Comparison of ENCODE assay signal across 13 cellular contexts in genomic region chr18:24763765-24764548, GRCh38.
DNase-seq lines count a peak whose midpoint lies in the region; ATAC-seq and TF ChIP-seq lines count a peak whose summit lies in the region.
"Had no signal": no experiment of that assay in that cellular context is flagged by ENCODE, and none has a peak within 500 bp of the region (broad histone marks: within the 10 kb centered on the region; RNA-seq: fewer than 3 reads in every experiment).

No MANE protein-coding gene starts in this region.

- intact Hi-C loops in heart left ventricle (cut with DNase I): no loop called here

- no peak overlapping the region for H2AFZ ChIP-seq in SK-N-SH (ENCODE audit: low read depth)

- peaks cover 3% of the 10 kb centered on the region; the same call in 1 of the 2 replicates for H3K9me2 ChIP-seq in SK-N-SH

- H3K4me1 ChIP-seq in heart left ventricle: peaks cover 0 to 29% (median 14%) of the 10 kb centered on the region in 12 donors
- no peaks in the 10 kb centered on the region for H3K4me1 ChIP-seq in SK-N-SH (ENCODE audit: control insufficient read depth in 1 of 2, insufficient read depth in 2 of 2, low read depth in 1 of 2, low read length in 1 of 2)

- H3K9ac ChIP-seq in SK-N-SH: no peak overlapping the region

- TF ChIP-seq RAD21 in SK-N-SH (IDR thresholded peaks at IDR 0.05; ENCODE audit: low read length): no peak

- TF ChIP-seq CTCF in heart left ventricle (IDR thresholded peaks at IDR 0.05): no peak
- TF ChIP-seq CTCF in SK-N-SH (IDR thresholded peaks at IDR 0.05): no peak

- peak; percentile 32 for DNase-seq in Daoy (ENCODE audit: low read depth)
- peak; percentile 13 for DNase-seq in T1000 (lab: John Stamatoyannopoulos, UW)
- peak in 4 of 5 donors; percentile 71 to 86 (median 76) for DNase-seq in heart left ventricle
- DNase-seq in skeletal muscle cell (ENCODE audit: low read depth): peak; percentile 64
- DNase-seq in SK-N-SH: no peak
- no peak for DNase-seq in cerebellar cortex (ENCODE audit: low spot score)
- DNase-seq: activated naive CD4-positive, alpha-beta T cell treated with anti-CD3 and anti-CD28 coated beads, Interleukin-2, amount 10 ng/mL, durations not matched to agents 7 days and 5 days; central memory CD4-positive, alpha-beta T cell; NCI-H1930; NCI-H774; SHP77 treated with DMSO at 0.1 percent for 48 hours had no signal

- CTCF ChIA-PET in SK-N-SH (lab: Yijun Ruan, JAX): no interaction called here

- H3K27me3 ChIP-seq in heart left ventricle (no peaks in the 10 kb centered on the region), SK-N-SH (ENCODE audit: insufficient read depth) (no peaks in the 10 kb centered on the region)

- TF ChIP-seq POLR2A in heart left ventricle (IDR thresholded peaks at IDR 0.05): no peak

- POLR2A ChIA-PET in SK-N-SH (lab: Yijun Ruan, JAX): no interaction called here

- H3K4me3 ChIP-seq in heart left ventricle (no peak overlapping the region), skeletal muscle cell (ENCODE audit: low read depth, low read length) (no peak overlapping the region), SK-N-SH (ENCODE audit: low read depth in 2 of 2, low read length in 1 of 2) (no peak overlapping the region)

- ATAC-seq in heart left ventricle: peak; percentile 90 to 97 (median 93)
- no peak for ATAC-seq in HG03280 (IDR thresholded peaks at IDR 0.05; ENCODE audit: unreplicated experiment)
- ATAC-seq in GM18861 (IDR thresholded peaks at IDR 0.05; ENCODE audit: unreplicated experiment): no peak

- H3F3A ChIP-seq in SK-N-SH (replicated peaks; ENCODE audit: insufficient read depth): no peaks in the 10 kb centered on the region

- H3K9me3 ChIP-seq in heart left ventricle (peaks cover 0 to 20% (median 4%) of the 10 kb centered on the region in 12 donors), SK-N-SH (peaks cover 6% of the 10 kb centered on the region; the same call in 1 of the 2 replicates)

- no peaks in the 10 kb centered on the region for H4K20me1 ChIP-seq in SK-N-SH (ENCODE audit: insufficient read depth)

- no peak for TF ChIP-seq EP300 in SK-N-SH (IDR thresholded peaks at IDR 0.05; ENCODE audit: borderline replicate concordance in 1 of 2, low read depth in 1 of 2, low read length in 1 of 2)

- no peaks in the 10 kb centered on the region for H3K79me2 ChIP-seq in SK-N-SH (ENCODE audit: insufficient read depth)

- WGBS in heart left ventricle, 4 donors: 40 to 51% (median 45%) methylated on average over 6 of the region's 6 CpGs
- 20% methylated on average over 6 of the region's 6 CpGs for WGBS in SK-N-SH (ENCODE audit: low lambda C conversion rate)

- H3K4me2 ChIP-seq in SK-N-SH: no peak overlapping the region

- H3K27ac ChIP-seq in heart left ventricle (peak overlapping the region in 11 of 12 donors; percentile 3 to 71 (median 50)), SK-N-SH (ENCODE audit: low read depth in 2 of 2, low read length in 1 of 2) (no peak overlapping the region)

- H3K36me3 ChIP-seq in heart left ventricle (no peaks in the 10 kb centered on the region), SK-N-SH (replicated peaks in 1 of 2; ENCODE audit: control insufficient read depth in 1 of 2, insufficient read depth in 2 of 2, low read length in 1 of 2) (no peaks in the 10 kb centered on the region)

TF ChIP-seq in SK-N-SH, 30 proteins besides CTCF, POLR2A, EP300 and RAD21:
- TF ChIP-seq JUND (IDR thresholded peaks at IDR 0.05): no peak
- no peak for TF ChIP-seq NFIC (IDR thresholded peaks at IDR 0.05; ENCODE audit: borderline replicate concordance)
- TF ChIP-seq TAF1 (IDR thresholded peaks at IDR 0.05; ENCODE audit: borderline replicate concordance, low read depth, low read length): no peak
- no peak for TF ChIP-seq POLR2AphosphoS5 (IDR thresholded peaks at IDR 0.05; ENCODE audit: low read depth, low read length)
- no peak for TF ChIP-seq CHD2 (IDR thresholded peaks at IDR 0.05; ENCODE audit: low read length, partially characterized antibody)

Comparison
In these comparisons a context has a peak if more than half of its experiments do, and no peak if none do; other contexts are left out.
1. DNase-seq: peak in Daoy (single experiment), T1000 (single experiment), heart left ventricle (4 of 5) and skeletal muscle cell (single experiment); none in SK-N-SH (single experiment) and cerebellar cortex (single experiment).
2. ATAC-seq: peak in heart left ventricle (4 of 4); none in HG03280 (single experiment) and GM18861 (single experiment).
3. H3K27ac ChIP-seq: peak in heart left ventricle (11 of 12); none in SK-N-SH (0 of 2).